In genomic region chr10:87169857-87170256, GRCh38 we compare ENCODE assay signal across 3 cellular contexts. TPM values are rescaled to one million over a fixed set of nuclear protein-coding genes. Genes with fewer than 3 reads are reported as not detected.
"Had no signal": no experiment of that assay in that cellular context is flagged by ENCODE, and none has a peak within 500 bp of the region (broad histone marks: within the 10 kb centered on the region; RNA-seq: fewer than 3 reads in every experiment).

No MANE protein-coding gene starts in this region.

RNA-seq across cellular contexts. Expression of gene NUTM2A, which starts 55.4 kb away (rescaled TPM):
- total RNA-seq: GM23338, HT-29 had no signal
- polyA plus RNA-seq: IgD-negative memory B cell had no signal
